In the genomic region with DNA sequence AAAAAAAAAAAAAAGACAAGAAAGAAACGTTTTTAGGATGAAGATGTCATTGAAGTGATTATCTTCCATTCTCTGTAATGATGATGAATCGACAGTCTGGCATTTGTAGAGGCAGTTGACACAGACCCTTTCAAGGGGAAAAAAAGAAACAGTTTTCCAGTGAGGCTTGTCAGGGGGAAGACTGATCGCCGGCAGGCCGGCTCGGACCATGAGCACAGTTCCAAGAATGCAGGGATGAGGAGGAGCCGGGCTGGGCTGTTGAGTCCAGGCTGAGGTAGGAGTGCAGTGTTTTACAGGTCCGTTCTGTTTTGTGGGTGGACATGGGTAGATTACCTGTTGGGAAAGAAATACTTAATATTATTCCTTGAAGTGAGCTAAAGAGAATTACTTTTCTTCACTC, we compare ENCODE assay signal across 1 cellular context.
A peak's percentile ranks its signal among the peaks of the same experiment; 100 is the strongest.
TF ChIP-seq lines count a peak whose summit lies in the region.

No MANE protein-coding gene starts in this region.

TF ChIP-seq in SK-N-SH, 30 proteins besides CTCF, POLR2A, EP300 and RAD21 (continued from another document):
- TF ChIP-seq, protein P1, sequence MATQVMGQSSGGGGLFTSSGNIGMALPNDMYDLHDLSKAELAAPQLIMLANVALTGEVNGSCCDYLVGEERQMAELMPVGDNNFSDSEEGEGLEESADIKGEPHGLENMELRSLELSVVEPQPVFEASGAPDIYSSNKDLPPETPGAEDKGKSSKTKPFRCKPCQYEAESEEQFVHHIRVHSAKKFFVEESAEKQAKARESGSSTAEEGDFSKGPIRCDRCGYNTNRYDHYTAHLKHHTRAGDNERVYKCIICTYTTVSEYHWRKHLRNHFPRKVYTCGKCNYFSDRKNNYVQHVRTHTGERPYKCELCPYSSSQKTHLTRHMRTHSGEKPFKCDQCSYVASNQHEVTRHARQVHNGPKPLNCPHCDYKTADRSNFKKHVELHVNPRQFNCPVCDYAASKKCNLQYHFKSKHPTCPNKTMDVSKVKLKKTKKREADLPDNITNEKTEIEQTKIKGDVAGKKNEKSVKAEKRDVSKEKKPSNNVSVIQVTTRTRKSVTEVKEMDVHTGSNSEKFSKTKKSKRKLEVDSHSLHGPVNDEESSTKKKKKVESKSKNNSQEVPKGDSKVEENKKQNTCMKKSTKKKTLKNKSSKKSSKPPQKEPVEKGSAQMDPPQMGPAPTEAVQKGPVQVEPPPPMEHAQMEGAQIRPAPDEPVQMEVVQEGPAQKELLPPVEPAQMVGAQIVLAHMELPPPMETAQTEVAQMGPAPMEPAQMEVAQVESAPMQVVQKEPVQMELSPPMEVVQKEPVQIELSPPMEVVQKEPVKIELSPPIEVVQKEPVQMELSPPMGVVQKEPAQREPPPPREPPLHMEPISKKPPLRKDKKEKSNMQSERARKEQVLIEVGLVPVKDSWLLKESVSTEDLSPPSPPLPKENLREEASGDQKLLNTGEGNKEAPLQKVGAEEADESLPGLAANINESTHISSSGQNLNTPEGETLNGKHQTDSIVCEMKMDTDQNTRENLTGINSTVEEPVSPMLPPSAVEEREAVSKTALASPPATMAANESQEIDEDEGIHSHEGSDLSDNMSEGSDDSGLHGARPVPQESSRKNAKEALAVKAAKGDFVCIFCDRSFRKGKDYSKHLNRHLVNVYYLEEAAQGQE (IDR thresholded peaks at IDR 0.05; ENCODE audit: low read depth, low read length), result no peak
- TF ChIP-seq, protein P2, sequence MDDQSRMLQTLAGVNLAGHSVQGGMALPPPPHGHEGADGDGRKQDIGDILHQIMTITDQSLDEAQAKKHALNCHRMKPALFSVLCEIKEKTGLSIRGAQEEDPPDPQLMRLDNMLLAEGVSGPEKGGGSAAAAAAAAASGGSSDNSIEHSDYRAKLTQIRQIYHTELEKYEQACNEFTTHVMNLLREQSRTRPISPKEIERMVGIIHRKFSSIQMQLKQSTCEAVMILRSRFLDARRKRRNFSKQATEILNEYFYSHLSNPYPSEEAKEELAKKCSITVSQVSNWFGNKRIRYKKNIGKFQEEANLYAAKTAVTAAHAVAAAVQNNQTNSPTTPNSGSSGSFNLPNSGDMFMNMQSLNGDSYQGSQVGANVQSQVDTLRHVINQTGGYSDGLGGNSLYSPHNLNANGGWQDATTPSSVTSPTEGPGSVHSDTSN (IDR thresholded peaks at IDR 0.05), result peak; percentile 95
- TF ChIP-seq, protein P3, sequence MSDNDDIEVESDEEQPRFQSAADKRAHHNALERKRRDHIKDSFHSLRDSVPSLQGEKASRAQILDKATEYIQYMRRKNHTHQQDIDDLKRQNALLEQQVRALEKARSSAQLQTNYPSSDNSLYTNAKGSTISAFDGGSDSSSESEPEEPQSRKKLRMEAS (IDR thresholded peaks at IDR 0.05; ENCODE audit: low read depth), result peak; percentile 69
- TF ChIP-seq POLR2AphosphoS5 (IDR thresholded peaks at IDR 0.05; ENCODE audit: low read depth, low read length) (peak; percentile 64), TCF12 (IDR thresholded peaks at IDR 0.05) (peak; percentile 79), MXI1 (IDR thresholded peaks at IDR 0.05; ENCODE audit: low read depth, low read length) (no peak), RFX5 (IDR thresholded peaks at IDR 0.05; ENCODE audit: low read length) (no peak), FOSL2 (IDR thresholded peaks at IDR 0.05; ENCODE audit: borderline replicate concordance, low read depth) (peak; percentile 66; the same call in 1 of the 2 replicates)
- TF ChIP-seq, protein P4, sequence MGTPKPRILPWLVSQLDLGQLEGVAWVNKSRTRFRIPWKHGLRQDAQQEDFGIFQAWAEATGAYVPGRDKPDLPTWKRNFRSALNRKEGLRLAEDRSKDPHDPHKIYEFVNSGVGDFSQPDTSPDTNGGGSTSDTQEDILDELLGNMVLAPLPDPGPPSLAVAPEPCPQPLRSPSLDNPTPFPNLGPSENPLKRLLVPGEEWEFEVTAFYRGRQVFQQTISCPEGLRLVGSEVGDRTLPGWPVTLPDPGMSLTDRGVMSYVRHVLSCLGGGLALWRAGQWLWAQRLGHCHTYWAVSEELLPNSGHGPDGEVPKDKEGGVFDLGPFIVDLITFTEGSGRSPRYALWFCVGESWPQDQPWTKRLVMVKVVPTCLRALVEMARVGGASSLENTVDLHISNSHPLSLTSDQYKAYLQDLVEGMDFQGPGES (IDR thresholded peaks at IDR 0.05; ENCODE audit: low read depth, low read length), result no peak
- TF ChIP-seq, protein P5, sequence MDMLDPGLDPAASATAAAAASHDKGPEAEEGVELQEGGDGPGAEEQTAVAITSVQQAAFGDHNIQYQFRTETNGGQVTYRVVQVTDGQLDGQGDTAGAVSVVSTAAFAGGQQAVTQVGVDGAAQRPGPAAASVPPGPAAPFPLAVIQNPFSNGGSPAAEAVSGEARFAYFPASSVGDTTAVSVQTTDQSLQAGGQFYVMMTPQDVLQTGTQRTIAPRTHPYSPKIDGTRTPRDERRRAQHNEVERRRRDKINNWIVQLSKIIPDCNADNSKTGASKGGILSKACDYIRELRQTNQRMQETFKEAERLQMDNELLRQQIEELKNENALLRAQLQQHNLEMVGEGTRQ (IDR thresholded peaks at IDR 0.05; ENCODE audit: borderline replicate concordance, low read depth, low read length), result no peak
TF ChIP-seq in SK-N-SH: peak in this region for 8.
